ENCODE assay signal across 8 cellular contexts in the genomic region with DNA sequence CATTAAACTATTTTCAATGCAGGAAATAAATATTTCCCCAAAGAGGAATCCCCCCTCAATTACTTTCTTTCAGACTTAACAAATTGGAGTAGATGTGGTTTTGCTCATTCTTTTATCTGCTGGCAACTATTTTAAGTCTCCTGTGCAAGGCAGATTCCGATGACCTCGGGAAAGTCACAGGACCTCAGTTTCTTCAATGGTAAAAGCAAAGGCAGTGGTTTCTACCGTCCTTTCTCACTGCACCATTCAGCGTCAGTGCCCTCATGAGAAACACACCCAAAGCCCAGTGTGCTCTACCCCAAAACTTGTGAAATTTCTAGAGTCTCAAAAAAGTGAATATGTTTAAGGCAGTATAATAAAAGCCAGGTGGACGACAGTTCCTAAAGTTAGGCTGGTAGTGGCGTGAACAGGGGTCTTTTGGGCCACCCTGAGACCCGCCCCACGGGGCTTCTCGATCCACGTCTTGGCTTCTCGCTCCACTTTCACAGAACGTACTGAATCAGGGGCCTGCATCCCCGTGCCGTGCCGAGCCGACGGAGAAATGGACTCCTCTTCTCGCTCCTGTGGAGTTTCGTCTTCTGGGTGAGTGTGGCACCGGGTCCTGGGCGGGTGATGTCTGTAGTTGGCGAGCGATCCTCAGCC. TPM values are rescaled to one million over a fixed set of nuclear protein-coding genes. Genes with fewer than 3 reads are reported as not detected.
DNase-seq lines count a peak whose midpoint lies in the region; ATAC-seq and TF ChIP-seq lines count a peak whose summit lies in the region.

No MANE protein-coding gene starts in this region.

- ATAC-seq in psoas muscle: peak; percentile 20 to 65 (median 46)

- peaks cover 24% of the 10 kb centered on the region for H4K20me1 ChIP-seq in hepatocyte (ENCODE audit: insufficient read depth, poor library complexity, severe bottlenecking)

- H3K4me2 ChIP-seq in hepatocyte: peak overlapping the region; percentile 87

- WGBS in hepatocyte (ENCODE audit: low lambda C conversion rate, missing lambda C conversion rate): 1% methylated on average over 23 of the region's 23 CpGs
- WGBS in psoas muscle, 3 donors: 0% methylated on average over 23 of the region's 23 CpGs

- peak overlapping the region; percentile 61 for H3K4me3 ChIP-seq in hepatocyte
- H3K4me3 ChIP-seq in psoas muscle: peak overlapping the region; percentile 90

- peak; percentile 22 for DNase-seq in COLO829 (ENCODE audit: low spot score)
- DNase-seq in GM20000 (ENCODE audit: low spot score): peak; percentile 12
- DNase-seq in M059J (ENCODE audit: low read depth): peak; percentile 35
- DNase-seq in hepatocyte (ENCODE audit: low spot score): peak; percentile 73
- DNase-seq in psoas muscle: no peak
- no peak for DNase-seq in NCI-H1417 treated with DMSO at 0.1 percent for 48 hours (lab: John Stamatoyannopoulos, UW)
- no peak for DNase-seq in retina

- peaks cover 49% of the 10 kb centered on the region for H3K79me2 ChIP-seq in hepatocyte

- H3K27me3 ChIP-seq in hepatocyte (no peaks in the 10 kb centered on the region), psoas muscle (ENCODE audit: insufficient read depth in 3 of 3, low read length in 2 of 3) (no peaks in the 10 kb centered on the region)

- H3K9me2 ChIP-seq in hepatocyte (replicated peaks; ENCODE audit: insufficient read depth): no peaks in the 10 kb centered on the region

- peak overlapping the region; percentile 81 for H2AFZ ChIP-seq in hepatocyte

- H3K9me3 ChIP-seq in hepatocyte (ENCODE audit: low read depth) (no peaks in the 10 kb centered on the region), psoas muscle (no peaks in the 10 kb centered on the region)

- TF ChIP-seq CTCF in GM20000 (IDR thresholded peaks at IDR 0.05; ENCODE audit: extremely low read depth, missing control alignments) (no peak), hepatocyte (IDR thresholded peaks at IDR 0.05; ENCODE audit: poor library complexity) (no peak), psoas muscle (IDR thresholded peaks at IDR 0.05) (no peak)

- intact Hi-C loops in psoas muscle (cut with DNase I): loop anchor here (1.0 to 10.0 kb wide), 8 partner anchors 127 to 561 kb away; a partner anchor contains a TSS

- H3K4me1 ChIP-seq in hepatocyte (ENCODE audit: insufficient read depth) (peaks cover 13% of the 10 kb centered on the region), psoas muscle (peaks cover 27% of the 10 kb centered on the region)

- H3K36me3 ChIP-seq in hepatocyte (replicated peaks; ENCODE audit: insufficient read depth, low read depth) (no peaks in the 10 kb centered on the region), psoas muscle (ENCODE audit: insufficient read depth in 1 of 2, low read depth in 1 of 2) (no peaks in the 10 kb centered on the region)

- peak overlapping the region; percentile 98 for H3K27ac ChIP-seq in angular gyrus (ENCODE audit: low read depth, low read length)
- H3K27ac ChIP-seq in hepatocyte: peak overlapping the region; percentile 98
- peak overlapping the region; percentile 95 for H3K27ac ChIP-seq in psoas muscle

RNA-seq across cellular contexts. Expression of a gene that starts 1.3 kb away (rescaled TPM):
- 52.5 and 75.3 TPM in 2 replicates for total RNA-seq in M059J (2014; rRNA removed; shearing (Covaris generic))
- total RNA-seq in hepatocyte (136 and 144 TPM in 2 replicates), psoas muscle (10 to 100 TPM; 56.9 to 81.8 (median 64.4) TPM)
- polyA plus RNA-seq in hepatocyte (14.2 and 16.5 TPM in 2 replicates), psoas muscle (10 to 100 TPM; 12.8 to 34.7 (median 34.3) TPM)

Comparison
In these comparisons a context has a peak if more than half of its experiments do, and no peak if none do; other contexts are left out.
1. DNase-seq: peak in COLO829 (single experiment), GM20000 (single experiment), M059J (single experiment) and hepatocyte (single experiment); none in psoas muscle (0 of 2), NCI-H1417 treated with DMSO at 0.1 percent for 48 hours (single experiment) and retina (single experiment).
2. Peak in every context shown above with its lines, with median percentiles within 50 percentile points of each other: H3K27ac ChIP-seq.